1 cellular context compared by ENCODE assay signal in the genomic region with DNA sequence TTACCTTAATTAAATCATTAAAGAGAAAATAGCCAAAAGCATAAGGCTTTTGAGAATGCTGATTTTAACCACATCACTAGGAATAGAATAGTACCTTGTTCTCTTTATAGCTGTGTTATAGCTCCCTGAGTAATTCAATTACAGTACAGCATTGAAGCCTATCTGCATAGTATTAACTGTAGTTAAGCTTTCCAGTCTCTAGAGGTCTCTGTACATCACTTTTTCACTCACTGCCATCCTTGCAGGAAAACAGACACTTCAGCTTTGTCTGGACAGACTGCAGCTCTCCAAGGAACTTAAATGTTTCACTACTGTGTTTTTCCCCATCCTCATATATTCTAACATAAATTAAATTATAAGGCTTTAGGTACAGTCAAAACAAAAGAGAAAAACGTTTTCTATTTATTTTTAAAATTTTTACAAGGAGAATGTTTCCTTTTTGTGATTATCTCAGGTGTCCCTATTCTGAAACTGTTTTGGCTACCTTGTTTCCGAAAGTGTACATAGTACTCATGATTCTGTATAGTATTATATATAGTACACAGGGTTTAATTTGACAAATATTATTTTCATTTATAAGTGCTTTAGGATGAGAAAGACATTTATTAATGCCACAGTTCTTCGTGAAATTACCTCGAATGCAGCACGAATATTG.
TF ChIP-seq lines count a peak whose summit lies in the region.

No MANE protein-coding gene starts in this region.

TF ChIP-seq in K562, 482 proteins besides CTCF, POLR2A, EP300 and RAD21 (continued from another document):
- TF ChIP-seq, protein P1, sequence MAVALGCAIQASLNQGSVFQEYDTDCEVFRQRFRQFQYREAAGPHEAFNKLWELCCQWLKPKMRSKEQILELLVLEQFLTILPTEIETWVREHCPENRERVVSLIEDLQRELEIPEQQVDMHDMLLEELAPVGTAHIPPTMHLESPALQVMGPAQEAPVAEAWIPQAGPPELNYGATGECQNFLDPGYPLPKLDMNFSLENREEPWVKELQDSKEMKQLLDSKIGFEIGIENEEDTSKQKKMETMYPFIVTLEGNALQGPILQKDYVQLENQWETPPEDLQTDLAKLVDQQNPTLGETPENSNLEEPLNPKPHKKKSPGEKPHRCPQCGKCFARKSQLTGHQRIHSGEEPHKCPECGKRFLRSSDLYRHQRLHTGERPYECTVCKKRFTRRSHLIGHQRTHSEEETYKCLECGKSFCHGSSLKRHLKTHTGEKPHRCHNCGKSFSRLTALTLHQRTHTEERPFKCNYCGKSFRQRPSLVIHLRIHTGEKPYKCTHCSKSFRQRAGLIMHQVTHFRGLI (CRISPR knock-in tag; IDR thresholded peaks at IDR 0.05): no peak
- TF ChIP-seq MITF (IDR thresholded peaks at IDR 0.05) (no peak), ETV6 (IDR thresholded peaks at IDR 0.05; ENCODE audit: borderline replicate concordance in 1 of 2, low read depth in 2 of 2, low read length in 1 of 2) (no peak), ETV6 (CRISPR knock-in tag; IDR thresholded peaks at IDR 0.05; ENCODE audit: borderline replicate concordance) (no peak), HNRNPUL1 (IDR thresholded peaks at IDR 0.05; ENCODE audit: low read length) (no peak), CBX3 (IDR thresholded peaks at IDR 0.05; ENCODE audit: borderline replicate concordance in 1 of 2, low read length in 2 of 2) (no peak), ZNF239 (CRISPR knock-in tag; IDR thresholded peaks at IDR 0.05) (no peak), FOXJ2 (tag; IDR thresholded peaks at IDR 0.05) (no peak), PTBP1 (IDR thresholded peaks at IDR 0.05; ENCODE audit: low read depth, low read length) (no peak), SMAD2 (IDR thresholded peaks at IDR 0.05; ENCODE audit: low read depth, low read length) (no peak)
- TF ChIP-seq, protein P2, sequence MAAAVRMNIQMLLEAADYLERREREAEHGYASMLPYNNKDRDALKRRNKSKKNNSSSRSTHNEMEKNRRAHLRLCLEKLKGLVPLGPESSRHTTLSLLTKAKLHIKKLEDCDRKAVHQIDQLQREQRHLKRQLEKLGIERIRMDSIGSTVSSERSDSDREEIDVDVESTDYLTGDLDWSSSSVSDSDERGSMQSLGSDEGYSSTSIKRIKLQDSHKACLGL (CRISPR knock-in tag; IDR thresholded peaks at IDR 0.05; ENCODE audit: borderline replicate concordance, poor library complexity, severe bottlenecking): no peak
- TF ChIP-seq, protein P3, sequence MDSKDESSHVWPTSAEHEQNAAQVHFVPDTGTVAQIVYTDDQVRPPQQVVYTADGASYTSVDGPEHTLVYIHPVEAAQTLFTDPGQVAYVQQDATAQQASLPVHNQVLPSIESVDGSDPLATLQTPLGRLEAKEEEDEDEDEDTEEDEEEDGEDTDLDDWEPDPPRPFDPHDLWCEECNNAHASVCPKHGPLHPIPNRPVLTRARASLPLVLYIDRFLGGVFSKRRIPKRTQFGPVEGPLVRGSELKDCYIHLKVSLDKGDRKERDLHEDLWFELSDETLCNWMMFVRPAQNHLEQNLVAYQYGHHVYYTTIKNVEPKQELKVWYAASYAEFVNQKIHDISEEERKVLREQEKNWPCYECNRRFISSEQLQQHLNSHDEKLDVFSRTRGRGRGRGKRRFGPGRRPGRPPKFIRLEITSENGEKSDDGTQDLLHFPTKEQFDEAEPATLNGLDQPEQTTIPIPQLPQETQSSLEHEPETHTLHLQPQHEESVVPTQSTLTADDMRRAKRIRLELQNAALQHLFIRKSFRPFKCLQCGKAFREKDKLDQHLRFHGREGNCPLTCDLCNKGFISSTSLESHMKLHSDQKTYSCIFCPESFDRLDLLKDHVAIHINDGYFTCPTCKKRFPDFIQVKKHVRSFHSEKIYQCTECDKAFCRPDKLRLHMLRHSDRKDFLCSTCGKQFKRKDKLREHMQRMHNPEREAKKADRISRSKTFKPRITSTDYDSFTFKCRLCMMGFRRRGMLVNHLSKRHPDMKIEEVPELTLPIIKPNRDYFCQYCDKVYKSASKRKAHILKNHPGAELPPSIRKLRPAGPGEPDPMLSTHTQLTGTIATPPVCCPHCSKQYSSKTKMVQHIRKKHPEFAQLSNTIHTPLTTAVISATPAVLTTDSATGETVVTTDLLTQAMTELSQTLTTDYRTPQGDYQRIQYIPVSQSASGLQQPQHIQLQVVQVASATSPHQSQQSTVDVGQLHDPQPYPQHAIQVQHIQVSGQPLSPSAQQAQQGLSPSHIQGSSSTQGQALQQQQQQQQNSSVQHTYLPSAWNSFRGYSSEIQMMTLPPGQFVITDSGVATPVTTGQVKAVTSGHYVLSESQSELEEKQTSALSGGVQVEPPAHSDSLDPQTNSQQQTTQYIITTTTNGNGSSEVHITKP (IDR thresholded peaks at IDR 0.05; ENCODE audit: partially characterized antibody): no peak
